In genomic region chr1:197774691-197775281, GRCh38 we compare ENCODE assay signal across 8 cellular contexts. TPM values are rescaled to one million over a fixed set of nuclear protein-coding genes. Genes with fewer than 3 reads are reported as not detected.
A peak's percentile ranks its signal among the peaks of the same experiment; 100 is the strongest.
DNase-seq lines count a peak whose midpoint lies in the region; ATAC-seq and TF ChIP-seq lines count a peak whose summit lies in the region.

No MANE protein-coding gene starts in this region.

- no peaks in the 10 kb centered on the region for H3K9me3 Mint-ChIP-seq in activated naive CD4-positive, alpha-beta T cell treated with anti-CD3 and anti-CD28 coated beads for 36 hours

- no peaks in the 10 kb centered on the region for H3K27me3 Mint-ChIP-seq in activated naive CD4-positive, alpha-beta T cell treated with anti-CD3 and anti-CD28 coated beads for 36 hours (ENCODE audit: low read depth)

- intact Hi-C loops in activated naive CD4-positive, alpha-beta T cell treated with anti-CD3 and anti-CD28 coated beads for 36 hours (cut with micrococcal nuclease): loop anchor here (5.0 to 10.0 kb wide), 5 partner anchors 382 to 1533 kb away; partner anchors contain the start of gene ASPM
- intact Hi-C loops in Right ventricle myocardium superior (cut with DNase I): no loop called here
- intact Hi-C loops in posterior vena cava (cut with DNase I): no loop called here
- intact Hi-C loops in aorta (cut with DNase I): loop anchor here in 1 of 2 donors (5.0 kb wide), 1 partner anchor 128 kb away; the partner anchor contains the start of gene C1orf53

- H3K27ac Mint-ChIP-seq in activated naive CD4-positive, alpha-beta T cell treated with anti-CD3 and anti-CD28 coated beads for 36 hours: peak overlapping the region; percentile 99

- no peak for TF ChIP-seq CTCF in Peyer's patch (IDR thresholded peaks at IDR 0.05)

- H3K36me3 ChIP-seq in Peyer's patch (no peaks in the 10 kb centered on the region), aorta (ENCODE audit: control insufficient read depth in 1 of 2, insufficient read depth in 2 of 2, low read length in 1 of 2) (no peaks in the 10 kb centered on the region)

- H3K4me1 Mint-ChIP-seq in activated naive CD4-positive, alpha-beta T cell treated with anti-CD3 and anti-CD28 coated beads for 36 hours (ENCODE audit: low read depth): peaks cover 67% of the 10 kb centered on the region

- peak overlapping the region; percentile 74 for H3K4me3 Mint-ChIP-seq in activated naive CD4-positive, alpha-beta T cell treated with anti-CD3 and anti-CD28 coated beads for 36 hours

- CTCF ChIA-PET in activated naive CD4-positive, alpha-beta T cell treated with anti-CD3 and anti-CD28 coated beads for 36 hours (lab: Charles Lee): interaction anchor here (1.4 kb wide), 1 partner anchor 157 kb away, joined by 3 read pairs; no protein-coding TSS in a partner anchor

- H3K4me3 ChIP-seq in Peyer's patch (peak overlapping the region; percentile 74 to 89 (median 86)), aorta (ENCODE audit: low read length in 2 of 2) (peak overlapping the region; percentile 69 to 96)

- H3K27me3 ChIP-seq in Peyer's patch: no peaks in the 10 kb centered on the region
- no peaks in the 10 kb centered on the region for H3K27me3 ChIP-seq in aorta (ENCODE audit: control insufficient read depth in 1 of 2, insufficient read depth in 2 of 2, low read length in 1 of 2)

- WGBS in aorta, 2 donors: 1% methylated on average over 42 to 67 of the region's 67 CpGs

- DNase-seq in A172 (ENCODE audit: low spot score): peak; percentile 22
- DNase-seq in Peyer's patch: peak in 2 of 3 donors; percentile 56 to 69
- peak; percentile 59 for DNase-seq in activated naive CD4-positive, alpha-beta T cell treated with anti-CD3 and anti-CD28 coated beads for 36 hours
- no peak for DNase-seq in Right ventricle myocardium superior
- DNase-seq in posterior vena cava (ENCODE audit: low spot score): peak; percentile 87
- DNase-seq in aorta: peak; percentile 67 to 84

- H3K9me3 ChIP-seq in Peyer's patch (no peaks in the 10 kb centered on the region), aorta (ENCODE audit: control insufficient read depth, low read length) (no peaks in the 10 kb centered on the region)

- H3K27ac ChIP-seq in Peyer's patch: peak overlapping the region; percentile 92 to 99 (median 96)
- peak overlapping the region; percentile 68 to 83 for H3K27ac ChIP-seq in aorta (ENCODE audit: low read depth in 1 of 2, low read length in 2 of 2)

- H3K36me3 Mint-ChIP-seq in activated naive CD4-positive, alpha-beta T cell treated with anti-CD3 and anti-CD28 coated beads for 36 hours (ENCODE audit: low read depth): no peaks in the 10 kb centered on the region

- TF ChIP-seq POLR2A in GM18505 (IDR thresholded peaks at IDR 0.05; ENCODE audit: borderline replicate concordance, extremely low read depth, insufficient read depth, insufficient read length) (no peak), Peyer's patch (IDR thresholded peaks at IDR 0.05) (no peak)

- peak; percentile 29 for ATAC-seq in GM18505 (IDR thresholded peaks at IDR 0.05; ENCODE audit: unreplicated experiment)
- ATAC-seq in HG03025 (IDR thresholded peaks at IDR 0.05; ENCODE audit: low FRiP score, unreplicated experiment): peak; percentile 38
- peak; percentile 80 for ATAC-seq in Right ventricle myocardium superior (ENCODE audit: poor library complexity)
- ATAC-seq in aorta (ENCODE audit: low FRiP score): peak; percentile 81

- H3K4me1 ChIP-seq in Peyer's patch (peaks cover 0 to 35% (median 7%) of the 10 kb centered on the region in 4 donors), aorta (ENCODE audit: control insufficient read depth in 1 of 2, insufficient read depth in 2 of 2, low read length in 2 of 2) (no peaks in the 10 kb centered on the region)

RNA-seq across cellular contexts. Expression of gene DENND1B, which starts 0.5 kb away (rescaled TPM):
- 16.1 and 17.7 TPM in 2 replicates for total RNA-seq in A172 (2014; rRNA removed; shearing (Covaris generic))
- total RNA-seq in Peyer's patch: 10 to 100 TPM; 46.2 to 84.2 (median 69.3) TPM
- 1 to 10 TPM; 8.9 to 9.7 TPM for total RNA-seq in activated naive CD4-positive, alpha-beta T cell treated with anti-CD3 and anti-CD28 coated beads for 36 hours
- 20.9 TPM for total RNA-seq in Right ventricle myocardium superior
- total RNA-seq in posterior vena cava: 10 to 100 TPM; 13.8 to 17.2 TPM
- total RNA-seq in aorta: 10 to 100 TPM; 13.9 to 20.5 TPM
- polyA plus RNA-seq in aorta: 1 to 10 TPM; 1.5 to 1.9 TPM

Comparison
In these comparisons a context has a peak if more than half of its experiments do, and no peak if none do; other contexts are left out.
1. ATAC-seq: peak in every context shown above with its lines; median percentile 81 in aorta; 80 in Right ventricle myocardium superior; 38 in HG03025; 29 in GM18505.